10 cellular contexts compared by ENCODE assay signal in the genomic region with DNA sequence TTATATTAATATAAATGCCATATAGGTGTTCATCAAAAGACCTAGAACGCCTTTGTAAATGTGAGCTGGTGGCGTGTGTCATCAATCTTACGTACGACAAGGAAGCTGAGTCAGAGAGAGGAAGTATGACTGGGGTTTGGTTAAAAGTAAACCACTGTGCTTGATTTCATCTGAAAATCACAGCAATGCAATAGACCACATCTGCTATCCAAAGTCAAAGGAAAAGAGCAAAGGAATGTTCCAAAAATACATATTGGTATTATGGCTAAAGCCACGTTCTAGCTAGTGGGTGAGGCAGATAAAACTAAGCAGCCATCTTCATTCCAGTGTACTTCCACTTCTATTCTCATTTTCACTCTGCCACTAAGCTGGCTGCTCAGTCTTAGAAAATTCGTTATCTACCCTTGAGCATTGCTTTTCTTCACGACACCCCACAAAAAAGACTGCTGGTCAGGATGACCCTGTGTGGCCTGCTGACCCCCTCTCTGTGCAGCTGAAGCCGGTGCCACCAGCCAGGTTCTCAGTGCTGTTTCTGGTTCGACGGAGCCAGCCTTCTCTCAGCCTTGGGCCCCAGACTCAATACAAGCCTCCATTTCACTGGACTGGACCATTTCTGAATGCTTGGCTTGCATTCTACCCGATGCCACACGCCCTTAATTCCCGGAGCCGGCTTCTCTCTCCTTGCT. TPM values are rescaled to one million over a fixed set of nuclear protein-coding genes. Genes with fewer than 3 reads are reported as not detected.
DNase-seq lines count a peak whose midpoint lies in the region; ATAC-seq and TF ChIP-seq lines count a peak whose summit lies in the region.
"Had no signal": no experiment of that assay in that cellular context is flagged by ENCODE, and none has a peak within 500 bp of the region (broad histone marks: within the 10 kb centered on the region; RNA-seq: fewer than 3 reads in every experiment).

No MANE protein-coding gene starts in this region.

- peak; percentile 40 for ATAC-seq in central memory CD8-positive, alpha-beta T cell (replicated peaks; ENCODE audit: extremely low read depth, poor library complexity, severe bottlenecking)
- ATAC-seq in gastroesophageal sphincter (no peak), HG02840 (IDR thresholded peaks at IDR 0.05; ENCODE audit: low FRiP score, unreplicated experiment) (no peak)

- WGBS in gastroesophageal sphincter (ENCODE audit: low coverage in 1 of 2), 2 donors = 72 to 78% methylated on average over 14 of the region's 14 CpGs

- H3K27me3 Mint-ChIP-seq in central memory CD8-positive, alpha-beta T cell = peaks cover 65% of the 10 kb centered on the region
- H3K27me3 Mint-ChIP-seq in activated T-helper 2 cell treated with anti-CD3 and anti-CD28 coated beads, Interferon-gamma antibody, Interleukin-2, Interleukin-4, amounts not matched to agents 10 μg/mL and 5 μg/mL and 100 μg/mL, durations not matched to agents 14 hours and 24 hours and 36 hours (ENCODE audit: low read depth) = peaks cover 59% of the 10 kb centered on the region

- H3K9me3 ChIP-seq in gastroesophageal sphincter = no peaks in the 10 kb centered on the region

- H3K4me3 ChIP-seq in gastroesophageal sphincter = no peak overlapping the region

- TF ChIP-seq CTCF in gastroesophageal sphincter (IDR thresholded peaks at IDR 0.05) = no peak

- no peaks in the 10 kb centered on the region for H3K4me1 ChIP-seq in gastroesophageal sphincter

- H3K36me3 ChIP-seq in gastroesophageal sphincter = no peaks in the 10 kb centered on the region

- H3K27ac ChIP-seq in gastroesophageal sphincter = no peak overlapping the region

- no peaks in the 10 kb centered on the region for H3K27me3 ChIP-seq in gastroesophageal sphincter

- intact Hi-C loops in activated T-helper 2 cell treated with anti-CD3 and anti-CD28 coated beads, Interferon-gamma antibody, Interleukin-2, Interleukin-4, amounts not matched to agents 10 μg/mL and 5 μg/mL and 100 μg/mL, durations not matched to agents 14 hours and 24 hours and 36 hours (cut with micrococcal nuclease) = no loop called here

- no peak for TF ChIP-seq EP300 in gastroesophageal sphincter (IDR thresholded peaks at IDR 0.05)

- no peaks in the 10 kb centered on the region for H3K36me3 Mint-ChIP-seq in central memory CD8-positive, alpha-beta T cell (ENCODE audit: insufficient read depth)
- H3K36me3 Mint-ChIP-seq in activated T-helper 2 cell treated with anti-CD3 and anti-CD28 coated beads, Interferon-gamma antibody, Interleukin-2, Interleukin-4, amounts not matched to agents 10 μg/mL and 5 μg/mL and 100 μg/mL, durations not matched to agents 14 hours and 24 hours and 36 hours (ENCODE audit: low read depth) = no peaks in the 10 kb centered on the region

- peak; percentile 3 for DNase-seq in GF-D8 (lab: John Stamatoyannopoulos, UW)
- peak; percentile 41 for DNase-seq in NOMO-1 treated with DMSO at 0.1 percent for 48 hours (lab: John Stamatoyannopoulos, UW; ENCODE audit: unreplicated experiment)
- no peak for DNase-seq in central memory CD8-positive, alpha-beta T cell (ENCODE audit: low spot score in 2 of 2)
- peak; percentile 75 for DNase-seq in pulmonary artery endothelial cell (ENCODE audit: low read depth, low spot score)
- DNase-seq in ecto neural progenitor cell (ENCODE audit: low spot score) = no peak
- DNase-seq in activated T-helper 2 cell treated with anti-CD3 and anti-CD28 coated beads, Interferon-gamma antibody, Interleukin-2, Interleukin-4, amounts not matched to agents 10 μg/mL and 5 μg/mL and 100 μg/mL, durations not matched to agents 14 hours and 24 hours and 36 hours (ENCODE audit: low spot score) = no peak
- DNase-seq: KG1, right cardiac atrium had no signal

- H3K4me1 Mint-ChIP-seq in central memory CD8-positive, alpha-beta T cell = no peaks in the 10 kb centered on the region
- H3K4me1 Mint-ChIP-seq in activated T-helper 2 cell treated with anti-CD3 and anti-CD28 coated beads, Interferon-gamma antibody, Interleukin-2, Interleukin-4, amounts not matched to agents 10 μg/mL and 5 μg/mL and 100 μg/mL, durations not matched to agents 14 hours and 24 hours and 36 hours (ENCODE audit: low read depth) = peaks cover 16% of the 10 kb centered on the region

- no peak overlapping the region for H3K4me3 Mint-ChIP-seq in central memory CD8-positive, alpha-beta T cell
- no peak overlapping the region for H3K4me3 Mint-ChIP-seq in activated T-helper 2 cell treated with anti-CD3 and anti-CD28 coated beads, Interferon-gamma antibody, Interleukin-2, Interleukin-4, amounts not matched to agents 10 μg/mL and 5 μg/mL and 100 μg/mL, durations not matched to agents 14 hours and 24 hours and 36 hours (ENCODE audit: low read depth)

- no peak for TF ChIP-seq POLR2A in gastroesophageal sphincter (IDR thresholded peaks at IDR 0.05)

- H3K9me3 Mint-ChIP-seq in central memory CD8-positive, alpha-beta T cell = no peaks in the 10 kb centered on the region
- no peaks in the 10 kb centered on the region for H3K9me3 Mint-ChIP-seq in activated T-helper 2 cell treated with anti-CD3 and anti-CD28 coated beads, Interferon-gamma antibody, Interleukin-2, Interleukin-4, amounts not matched to agents 10 μg/mL and 5 μg/mL and 100 μg/mL, durations not matched to agents 14 hours and 24 hours and 36 hours

- H3K27ac Mint-ChIP-seq in central memory CD8-positive, alpha-beta T cell (ENCODE audit: low read depth) = no peak overlapping the region
- no peak overlapping the region for H3K27ac Mint-ChIP-seq in activated T-helper 2 cell treated with anti-CD3 and anti-CD28 coated beads, Interferon-gamma antibody, Interleukin-2, Interleukin-4, amounts not matched to agents 10 μg/mL and 5 μg/mL and 100 μg/mL, durations not matched to agents 14 hours and 24 hours and 36 hours

RNA-seq across cellular contexts. Expression of a gene that starts 23.8 kb away (rescaled TPM):
- total RNA-seq in pulmonary artery endothelial cell (6.3 and 10.8 TPM in 2 replicates), gastroesophageal sphincter (1 to 10 TPM; 2.3 to 4.9 (median 4.8) TPM)
- total RNA-seq in activated T-helper 2 cell treated with anti-CD3 and anti-CD28 coated beads, Interferon-gamma antibody, Interleukin-2, Interleukin-4, amounts not matched to agents 10 μg/mL and 5 μg/mL and 100 μg/mL, durations not matched to agents 14 hours and 24 hours and 36 hours = not detected in 2 replicates

Comparison
In these comparisons a context has a peak if more than half of its experiments do, and no peak if none do; other contexts are left out.
1. DNase-seq: peak in GF-D8 (single experiment), NOMO-1 treated with DMSO at 0.1 percent for 48 hours (single experiment) and pulmonary artery endothelial cell (single experiment); none in central memory CD8-positive, alpha-beta T cell (0 of 2), ecto neural progenitor cell (single experiment) and activated T-helper 2 cell treated with anti-CD3 and anti-CD28 coated beads, Interferon-gamma antibody, Interleukin-2, Interleukin-4, amounts not matched to agents 10 μg/mL and 5 μg/mL and 100 μg/mL, durations not matched to agents 14 hours and 24 hours and 36 hours (single experiment).